Comparison of ENCODE assay signal across 8 cellular contexts in the genomic region with DNA sequence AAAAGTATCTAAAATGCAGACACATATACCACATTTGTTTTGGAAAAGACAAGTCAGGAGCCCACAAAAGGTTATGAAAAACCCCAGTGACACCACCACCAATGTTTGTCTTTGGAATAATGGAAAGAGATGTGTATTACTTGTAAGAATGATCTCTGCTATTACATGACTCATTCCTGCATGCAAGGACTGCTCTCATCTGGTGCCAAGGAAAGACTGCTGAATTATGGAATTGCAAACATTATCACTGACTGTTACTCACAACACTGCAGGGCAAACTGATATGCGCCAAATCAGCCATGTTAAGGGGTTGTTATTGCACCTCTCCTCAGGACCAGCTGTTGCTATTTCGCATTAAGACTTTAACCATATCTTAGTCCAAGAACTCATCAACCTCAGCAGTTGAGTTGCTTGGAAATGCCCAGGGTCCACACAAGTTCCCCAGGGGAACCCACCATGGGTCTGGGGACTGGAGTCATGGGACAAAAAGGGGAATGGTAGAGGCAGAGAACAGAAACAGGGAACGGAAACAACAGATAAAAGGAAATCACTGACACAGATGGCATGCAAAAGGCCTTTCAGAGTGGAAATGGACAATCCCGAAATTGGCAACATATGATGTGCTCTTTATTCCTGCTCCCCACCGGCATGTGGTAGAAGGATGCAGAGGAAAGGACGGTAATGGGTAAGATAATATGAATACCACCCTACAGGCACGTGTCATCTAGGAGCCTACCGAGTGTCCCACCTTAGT. TPM values are rescaled to one million over a fixed set of nuclear protein-coding genes. Genes with fewer than 3 reads are reported as not detected.
DNase-seq lines count a peak whose midpoint lies in the region; ATAC-seq and TF ChIP-seq lines count a peak whose summit lies in the region.

No MANE protein-coding gene starts in this region.

- no peaks in the 10 kb centered on the region for H3K9me3 Mint-ChIP-seq in activated naive CD8-positive, alpha-beta T cell treated with anti-CD3 and anti-CD28 coated beads for 36 hours

- H3K4me3 ChIP-seq in HFF-Myc (replicated peaks; ENCODE audit: low read depth, low read length): no peak overlapping the region
- H3K4me3 ChIP-seq in right atrium auricular region: no peak overlapping the region
- H3K4me3 ChIP-seq in stomach: no peak overlapping the region
- H3K4me3 ChIP-seq in MM.1S (ENCODE audit: low read length): no peak overlapping the region

- H3K27me3 ChIP-seq in right atrium auricular region (no peaks in the 10 kb centered on the region), stomach (no peaks in the 10 kb centered on the region), MM.1S (replicated peaks; ENCODE audit: insufficient read depth, low read length) (no peaks in the 10 kb centered on the region)

- peaks cover 30% of the 10 kb centered on the region for H3K36me3 Mint-ChIP-seq in activated naive CD8-positive, alpha-beta T cell treated with anti-CD3 and anti-CD28 coated beads for 36 hours

- peaks cover 95% of the 10 kb centered on the region for H3K79me2 ChIP-seq in MM.1S (ENCODE audit: low read length)

- peak overlapping the region; percentile 59 to 65 for H3K27ac ChIP-seq in right atrium auricular region
- H3K27ac ChIP-seq in stomach: peak overlapping the region in 4 of 5 donors; percentile 74 to 90 (median 86)
- no peak overlapping the region for H3K27ac ChIP-seq in MM.1S (ENCODE audit: low read length)

- WGBS in stomach, 5 donors: 38 to 60% (median 52%) methylated on average over 8 of the region's 8 CpGs

- intact Hi-C loops in stomach (cut with DNase I; ENCODE audit: low total_unique reads): no loop called here

- no peak overlapping the region for H3K9ac ChIP-seq in MM.1S (ENCODE audit: low read length)

- H4K20me1 ChIP-seq in MM.1S (ENCODE audit: insufficient read depth, low read length): peaks cover 24% of the 10 kb centered on the region; the same call in 1 of the 2 replicates

- H3K4me1 ChIP-seq in right atrium auricular region: peaks cover 0 to 94% of the 10 kb centered on the region in 2 donors
- peaks cover 93 to 99% (median 94%) of the 10 kb centered on the region in 4 donors for H3K4me1 ChIP-seq in stomach
- H3K4me1 ChIP-seq in MM.1S (ENCODE audit: low read length): no peaks in the 10 kb centered on the region

- H3K36me3 ChIP-seq in right atrium auricular region (no peaks in the 10 kb centered on the region), stomach (peaks cover 0 to 9% (median 3%) of the 10 kb centered on the region in 4 donors), MM.1S (replicated peaks; ENCODE audit: insufficient read depth, low read length) (no peaks in the 10 kb centered on the region; the same call in 1 of the 2 replicates)

- peak; percentile 88 for DNase-seq in HFF-Myc (ENCODE audit: extremely low read depth, low read depth)
- DNase-seq in activated naive CD8-positive, alpha-beta T cell treated with anti-CD3 and anti-CD28 coated beads for 36 hours: no peak
- DNase-seq in right atrium auricular region (ENCODE audit: low spot score): no peak
- no peak for DNase-seq in stomach
- DNase-seq in globus pallidus (ENCODE audit: low spot score): no peak
- DNase-seq in MM.1S: no peak
- no peak for DNase-seq in mesenteric fat pad (ENCODE audit: low spot score)

- H3K4me2 ChIP-seq in MM.1S (ENCODE audit: low read depth, low read length): no peak overlapping the region

- TF ChIP-seq POLR2A in stomach (IDR thresholded peaks at IDR 0.05): no peak

- TF ChIP-seq CTCF in HFF-Myc (IDR thresholded peaks at IDR 0.05; ENCODE audit: low read depth, low read length, missing control alignments): no peak
- TF ChIP-seq CTCF in right atrium auricular region (IDR thresholded peaks at IDR 0.05): no peak
- TF ChIP-seq CTCF in stomach (IDR thresholded peaks at IDR 0.05): no peak
- no peak for TF ChIP-seq CTCF in MM.1S (IDR thresholded peaks at IDR 0.05; ENCODE audit: low read length)

- peak overlapping the region; percentile 89 for H3K27ac Mint-ChIP-seq in activated naive CD8-positive, alpha-beta T cell treated with anti-CD3 and anti-CD28 coated beads for 36 hours

- no peak for TF ChIP-seq EP300 in stomach (IDR thresholded peaks at IDR 0.05)

- no peak for ATAC-seq in GM19452 (IDR thresholded peaks at IDR 0.05; ENCODE audit: unreplicated experiment)

- H3K9me2 ChIP-seq in MM.1S (replicated peaks; ENCODE audit: insufficient read depth, low read length): no peaks in the 10 kb centered on the region

- H3K4me1 Mint-ChIP-seq in activated naive CD8-positive, alpha-beta T cell treated with anti-CD3 and anti-CD28 coated beads for 36 hours: peaks cover 83% of the 10 kb centered on the region

- no peaks in the 10 kb centered on the region for H3F3A ChIP-seq in MM.1S (ENCODE audit: insufficient read depth, low read length)

- H3K27me3 Mint-ChIP-seq in activated naive CD8-positive, alpha-beta T cell treated with anti-CD3 and anti-CD28 coated beads for 36 hours: no peaks in the 10 kb centered on the region

- no peak overlapping the region for H3K4me3 Mint-ChIP-seq in activated naive CD8-positive, alpha-beta T cell treated with anti-CD3 and anti-CD28 coated beads for 36 hours

- H2AFZ ChIP-seq in MM.1S (ENCODE audit: low read length): no peak overlapping the region

- no peaks in the 10 kb centered on the region for H3K9me3 ChIP-seq in right atrium auricular region
- no peaks in the 10 kb centered on the region for H3K9me3 ChIP-seq in stomach
- H3K9me3 ChIP-seq in MM.1S (replicated peaks; ENCODE audit: insufficient read depth, low read length): no peaks in the 10 kb centered on the region

RNA-seq across cellular contexts. Expression of a gene that starts 34.4 kb away (rescaled TPM):
- 100 to 1,000 TPM; 324 to 332 TPM for total RNA-seq in activated naive CD8-positive, alpha-beta T cell treated with anti-CD3 and anti-CD28 coated beads for 36 hours
- total RNA-seq in right atrium auricular region: 100 to 1,000 TPM in 1 of 2 donors, 10 to 100 TPM in 1; 87.8 to 122 TPM
- 100 to 1,000 TPM in 3 of 5 donors, 10 to 100 TPM in 2; 84.9 to 246 (median 112) TPM for total RNA-seq in stomach
- 100 to 1,000 TPM; 188 to 345 (median 256) TPM for polyA plus RNA-seq in stomach
- 260 TPM for total RNA-seq in mesenteric fat pad
